In the genomic region with DNA sequence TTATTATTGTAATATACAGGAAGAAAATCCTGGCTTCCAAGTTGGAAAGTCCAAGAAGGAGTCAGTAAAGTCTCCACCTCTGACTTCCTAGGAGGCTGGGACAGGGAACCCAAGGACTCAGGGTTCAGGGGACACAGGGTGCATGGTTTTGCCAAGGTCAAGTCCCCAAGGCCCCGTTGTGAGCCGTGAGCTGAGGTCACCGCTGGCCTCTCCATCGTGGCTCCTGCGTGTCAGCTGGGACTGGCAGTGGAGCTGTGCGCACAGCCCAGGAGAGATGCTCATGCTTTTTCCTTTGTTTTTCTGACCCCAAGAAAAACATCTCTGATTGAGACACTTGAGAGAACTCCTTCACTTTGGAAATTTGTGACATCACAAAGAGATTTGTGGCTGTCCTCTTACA, we compare ENCODE assay signal across 29 cellular contexts.
"Had no signal": no experiment of that assay in that cellular context is flagged by ENCODE, and none has a peak within 500 bp of the region (broad histone marks: within the 10 kb centered on the region; RNA-seq: fewer than 3 reads in every experiment).

No MANE protein-coding gene starts in this region.

- H3K4me3 ChIP-seq: heart right ventricle, hepatocyte, lung, mucosa of descending colon, neural progenitor cell, ovary, skin epidermis, stomach, testis, thyroid gland, transverse colon, upper lobe of left lung had no signal

- ATAC-seq: left lobe of liver; mucosa of descending colon; naive thymus-derived CD8-positive, alpha-beta T cell; stimulated activated naive B cell treated with anti-CD40 and anti-IgM and Interleukin-4, amounts not matched to agents 10 μg/mL and 1 μg/mL and 100 μg/mL, for 72 hours; stimulated activated naive CD8-positive, alpha-beta T cell treated with anti-CD3 and anti-CD28 coated beads, Interleukin-15, Interleukin-2, amounts not matched to agents 100 U/mL and 50 U/mL, for 24 hours had no signal

- H3K27me3 ChIP-seq: hepatocyte, neural progenitor cell, ovary, testis, thyroid gland, transverse colon, upper lobe of left lung had no signal

- H3K79me2 ChIP-seq: hepatocyte had no signal

- H3K27ac Mint-ChIP-seq: memory B cell; naive thymus-derived CD8-positive, alpha-beta T cell; nephron progenitor cell; neural progenitor cell; progenitor cell of endocrine pancreas; stimulated activated naive B cell treated with anti-CD40 and anti-IgM and Interleukin-4, amounts not matched to agents 10 μg/mL and 1 μg/mL and 100 μg/mL, for 72 hours had no signal

- H3K9ac ChIP-seq: neural progenitor cell had no signal

- H3K36me3 ChIP-seq: heart right ventricle, neural progenitor cell, ovary, stomach, thyroid gland, transverse colon, upper lobe of left lung had no signal

- H3K36me3 Mint-ChIP-seq: memory B cell; naive thymus-derived CD8-positive, alpha-beta T cell; neural progenitor cell; stimulated activated naive B cell treated with anti-CD40 and anti-IgM and Interleukin-4, amounts not matched to agents 10 μg/mL and 1 μg/mL and 100 μg/mL, for 72 hours had no signal

- H3K27me3 Mint-ChIP-seq: memory B cell had no signal

- H3K9me3 Mint-ChIP-seq: neural progenitor cell; stimulated activated naive B cell treated with anti-CD40 and anti-IgM and Interleukin-4, amounts not matched to agents 10 μg/mL and 1 μg/mL and 100 μg/mL, for 72 hours had no signal

- FAIRE-seq: keratinocyte, urothelium cell line had no signal

- H2AFZ ChIP-seq: hepatocyte, neural progenitor cell had no signal

- H3K27ac ChIP-seq: heart right ventricle, hepatocyte, neural progenitor cell, ovary, skin epidermis, stomach, testis, transverse colon, upper lobe of left lung had no signal

- DNase-seq: heart right ventricle; kidney glomerular epithelial cell; left cardiac atrium; midbrain; mucosa of descending colon; naive thymus-derived CD8-positive, alpha-beta T cell; nephron progenitor cell; ovary; right cardiac atrium; stimulated activated CD4-positive, alpha-beta T cell treated with anti-CD3 and anti-CD28 coated beads, Interleukin-12 subunit alpha, Interleukin-12 subunit beta, amount 100 ng/mL, for 4 hours; stimulated activated CD4-positive, alpha-beta T cell treated with anti-CD3 and anti-CD28 coated beads, Interleukin-15, amount 100 ng/mL, for 24 hours; stimulated activated CD4-positive, alpha-beta T cell treated with anti-CD3 and anti-CD28 coated beads, Interleukin-2, amount 100 ng/mL, for 24 hours; stimulated activated CD4-positive, alpha-beta T cell treated with anti-CD3 and anti-CD28 coated beads, Interleukin-4, amount 100 ng/mL, for 1 hour; stimulated activated naive B cell treated with anti-CD40 and anti-IgM and Interleukin-4, amounts not matched to agents 10 μg/mL and 1 μg/mL and 100 μg/mL, for 72 hours; stimulated activated naive CD8-positive, alpha-beta T cell treated with anti-CD3 and anti-CD28 coated beads, Interleukin-15, Interleukin-2, amounts not matched to agents 100 U/mL and 50 U/mL, for 24 hours; stomach; testis; thyroid gland; transverse colon; upper lobe of left lung had no signal

- H3K4me2 ChIP-seq: hepatocyte, neural progenitor cell had no signal

- H3K9me3 ChIP-seq: heart right ventricle, mucosa of descending colon, ovary, stomach, testis, thyroid gland, transverse colon, upper lobe of left lung had no signal

- H3K4me1 ChIP-seq: neural progenitor cell, stomach, testis, transverse colon, upper lobe of left lung had no signal

- H3K4me3 Mint-ChIP-seq: memory B cell; naive thymus-derived CD8-positive, alpha-beta T cell; nephron progenitor cell; neural progenitor cell; stimulated activated naive B cell treated with anti-CD40 and anti-IgM and Interleukin-4, amounts not matched to agents 10 μg/mL and 1 μg/mL and 100 μg/mL, for 72 hours had no signal

- H3K4me1 Mint-ChIP-seq: memory B cell; naive thymus-derived CD8-positive, alpha-beta T cell; nephron progenitor cell; neural progenitor cell; stimulated activated naive B cell treated with anti-CD40 and anti-IgM and Interleukin-4, amounts not matched to agents 10 μg/mL and 1 μg/mL and 100 μg/mL, for 72 hours had no signal
